1 cellular context compared by ENCODE assay signal in the genomic region with DNA sequence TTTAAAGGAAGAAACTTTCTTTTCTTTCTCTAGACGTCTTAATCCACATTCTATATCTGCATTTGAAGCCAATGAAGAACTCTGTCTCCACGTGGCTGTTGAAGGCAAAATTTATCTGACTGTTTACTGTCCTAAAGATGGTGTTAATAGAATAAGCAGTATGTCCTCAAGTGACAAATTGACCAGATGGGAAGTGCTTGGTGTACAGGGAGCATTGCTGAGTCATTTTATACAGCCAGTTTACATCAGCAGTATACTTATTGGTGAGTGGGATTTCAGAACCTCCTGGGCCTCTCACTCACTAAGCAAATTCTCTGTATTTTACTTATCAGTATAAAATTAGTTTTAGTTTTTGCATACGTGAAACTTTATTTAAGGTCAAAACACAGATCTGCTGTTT.
TF ChIP-seq lines count a peak whose summit lies in the region.

No MANE protein-coding gene starts in this region.

TF ChIP-seq in K562, 482 proteins besides CTCF, POLR2A, EP300 and RAD21 (continues in another document):
- TF ChIP-seq, protein P1, sequence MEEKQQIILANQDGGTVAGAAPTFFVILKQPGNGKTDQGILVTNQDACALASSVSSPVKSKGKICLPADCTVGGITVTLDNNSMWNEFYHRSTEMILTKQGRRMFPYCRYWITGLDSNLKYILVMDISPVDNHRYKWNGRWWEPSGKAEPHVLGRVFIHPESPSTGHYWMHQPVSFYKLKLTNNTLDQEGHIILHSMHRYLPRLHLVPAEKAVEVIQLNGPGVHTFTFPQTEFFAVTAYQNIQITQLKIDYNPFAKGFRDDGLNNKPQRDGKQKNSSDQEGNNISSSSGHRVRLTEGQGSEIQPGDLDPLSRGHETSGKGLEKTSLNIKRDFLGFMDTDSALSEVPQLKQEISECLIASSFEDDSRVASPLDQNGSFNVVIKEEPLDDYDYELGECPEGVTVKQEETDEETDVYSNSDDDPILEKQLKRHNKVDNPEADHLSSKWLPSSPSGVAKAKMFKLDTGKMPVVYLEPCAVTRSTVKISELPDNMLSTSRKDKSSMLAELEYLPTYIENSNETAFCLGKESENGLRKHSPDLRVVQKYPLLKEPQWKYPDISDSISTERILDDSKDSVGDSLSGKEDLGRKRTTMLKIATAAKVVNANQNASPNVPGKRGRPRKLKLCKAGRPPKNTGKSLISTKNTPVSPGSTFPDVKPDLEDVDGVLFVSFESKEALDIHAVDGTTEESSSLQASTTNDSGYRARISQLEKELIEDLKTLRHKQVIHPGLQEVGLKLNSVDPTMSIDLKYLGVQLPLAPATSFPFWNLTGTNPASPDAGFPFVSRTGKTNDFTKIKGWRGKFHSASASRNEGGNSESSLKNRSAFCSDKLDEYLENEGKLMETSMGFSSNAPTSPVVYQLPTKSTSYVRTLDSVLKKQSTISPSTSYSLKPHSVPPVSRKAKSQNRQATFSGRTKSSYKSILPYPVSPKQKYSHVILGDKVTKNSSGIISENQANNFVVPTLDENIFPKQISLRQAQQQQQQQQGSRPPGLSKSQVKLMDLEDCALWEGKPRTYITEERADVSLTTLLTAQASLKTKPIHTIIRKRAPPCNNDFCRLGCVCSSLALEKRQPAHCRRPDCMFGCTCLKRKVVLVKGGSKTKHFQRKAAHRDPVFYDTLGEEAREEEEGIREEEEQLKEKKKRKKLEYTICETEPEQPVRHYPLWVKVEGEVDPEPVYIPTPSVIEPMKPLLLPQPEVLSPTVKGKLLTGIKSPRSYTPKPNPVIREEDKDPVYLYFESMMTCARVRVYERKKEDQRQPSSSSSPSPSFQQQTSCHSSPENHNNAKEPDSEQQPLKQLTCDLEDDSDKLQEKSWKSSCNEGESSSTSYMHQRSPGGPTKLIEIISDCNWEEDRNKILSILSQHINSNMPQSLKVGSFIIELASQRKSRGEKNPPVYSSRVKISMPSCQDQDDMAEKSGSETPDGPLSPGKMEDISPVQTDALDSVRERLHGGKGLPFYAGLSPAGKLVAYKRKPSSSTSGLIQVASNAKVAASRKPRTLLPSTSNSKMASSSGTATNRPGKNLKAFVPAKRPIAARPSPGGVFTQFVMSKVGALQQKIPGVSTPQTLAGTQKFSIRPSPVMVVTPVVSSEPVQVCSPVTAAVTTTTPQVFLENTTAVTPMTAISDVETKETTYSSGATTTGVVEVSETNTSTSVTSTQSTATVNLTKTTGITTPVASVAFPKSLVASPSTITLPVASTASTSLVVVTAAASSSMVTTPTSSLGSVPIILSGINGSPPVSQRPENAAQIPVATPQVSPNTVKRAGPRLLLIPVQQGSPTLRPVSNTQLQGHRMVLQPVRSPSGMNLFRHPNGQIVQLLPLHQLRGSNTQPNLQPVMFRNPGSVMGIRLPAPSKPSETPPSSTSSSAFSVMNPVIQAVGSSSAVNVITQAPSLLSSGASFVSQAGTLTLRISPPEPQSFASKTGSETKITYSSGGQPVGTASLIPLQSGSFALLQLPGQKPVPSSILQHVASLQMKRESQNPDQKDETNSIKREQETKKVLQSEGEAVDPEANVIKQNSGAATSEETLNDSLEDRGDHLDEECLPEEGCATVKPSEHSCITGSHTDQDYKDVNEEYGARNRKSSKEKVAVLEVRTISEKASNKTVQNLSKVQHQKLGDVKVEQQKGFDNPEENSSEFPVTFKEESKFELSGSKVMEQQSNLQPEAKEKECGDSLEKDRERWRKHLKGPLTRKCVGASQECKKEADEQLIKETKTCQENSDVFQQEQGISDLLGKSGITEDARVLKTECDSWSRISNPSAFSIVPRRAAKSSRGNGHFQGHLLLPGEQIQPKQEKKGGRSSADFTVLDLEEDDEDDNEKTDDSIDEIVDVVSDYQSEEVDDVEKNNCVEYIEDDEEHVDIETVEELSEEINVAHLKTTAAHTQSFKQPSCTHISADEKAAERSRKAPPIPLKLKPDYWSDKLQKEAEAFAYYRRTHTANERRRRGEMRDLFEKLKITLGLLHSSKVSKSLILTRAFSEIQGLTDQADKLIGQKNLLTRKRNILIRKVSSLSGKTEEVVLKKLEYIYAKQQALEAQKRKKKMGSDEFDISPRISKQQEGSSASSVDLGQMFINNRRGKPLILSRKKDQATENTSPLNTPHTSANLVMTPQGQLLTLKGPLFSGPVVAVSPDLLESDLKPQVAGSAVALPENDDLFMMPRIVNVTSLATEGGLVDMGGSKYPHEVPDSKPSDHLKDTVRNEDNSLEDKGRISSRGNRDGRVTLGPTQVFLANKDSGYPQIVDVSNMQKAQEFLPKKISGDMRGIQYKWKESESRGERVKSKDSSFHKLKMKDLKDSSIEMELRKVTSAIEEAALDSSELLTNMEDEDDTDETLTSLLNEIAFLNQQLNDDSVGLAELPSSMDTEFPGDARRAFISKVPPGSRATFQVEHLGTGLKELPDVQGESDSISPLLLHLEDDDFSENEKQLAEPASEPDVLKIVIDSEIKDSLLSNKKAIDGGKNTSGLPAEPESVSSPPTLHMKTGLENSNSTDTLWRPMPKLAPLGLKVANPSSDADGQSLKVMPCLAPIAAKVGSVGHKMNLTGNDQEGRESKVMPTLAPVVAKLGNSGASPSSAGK (IDR thresholded peaks at IDR 0.05): peak; percentile 66
- no peak for TF ChIP-seq TAF15 (IDR thresholded peaks at IDR 0.05; ENCODE audit: low read depth, low read length)
- TF ChIP-seq SMARCA4 (IDR thresholded peaks at IDR 0.05): peak; percentile 49; the same call in 1 of the 2 replicates
- TF ChIP-seq ZNF316 (IDR thresholded peaks at IDR 0.05): peak; percentile 95
- TF ChIP-seq, protein P2, sequence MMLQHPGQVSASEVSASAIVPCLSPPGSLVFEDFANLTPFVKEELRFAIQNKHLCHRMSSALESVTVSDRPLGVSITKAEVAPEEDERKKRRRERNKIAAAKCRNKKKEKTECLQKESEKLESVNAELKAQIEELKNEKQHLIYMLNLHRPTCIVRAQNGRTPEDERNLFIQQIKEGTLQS (IDR thresholded peaks at IDR 0.05): peak; percentile 50; the same call in 1 of the 2 replicates
- TF ChIP-seq, protein P2 (CRISPR knock-in tag; conservative IDR thresholded peaks at IDR 0.05): no peak
- peak; percentile 18 for TF ChIP-seq TBP (optimal IDR thresholded peaks at IDR 0.05; ENCODE audit: low read depth, low read length)
- peak; percentile 31; the same call in 1 of the 2 replicates for TF ChIP-seq DPF2 (IDR thresholded peaks at IDR 0.05)
- peak; percentile 19; the same call in 1 of the 2 replicates for TF ChIP-seq CTBP1 (IDR thresholded peaks at IDR 0.05; ENCODE audit: borderline replicate concordance)
- TF ChIP-seq JUND (IDR thresholded peaks at IDR 0.05; ENCODE audit: borderline replicate concordance, low read depth, low read length): peak; percentile 48; the same call in 1 of the 2 replicates
- no peak; the same call in 2 of the 3 replicates for TF ChIP-seq JUND (tag; IDR thresholded peaks at IDR 0.05; ENCODE audit: borderline replicate concordance, low read depth, low read length)
- TF ChIP-seq C11orf30 (IDR thresholded peaks at IDR 0.05; ENCODE audit: low read depth): peak; percentile 91
- TF ChIP-seq ZNF224 (CRISPR knock-in tag; IDR thresholded peaks at IDR 0.05): no peak
- TF ChIP-seq, protein P3, sequence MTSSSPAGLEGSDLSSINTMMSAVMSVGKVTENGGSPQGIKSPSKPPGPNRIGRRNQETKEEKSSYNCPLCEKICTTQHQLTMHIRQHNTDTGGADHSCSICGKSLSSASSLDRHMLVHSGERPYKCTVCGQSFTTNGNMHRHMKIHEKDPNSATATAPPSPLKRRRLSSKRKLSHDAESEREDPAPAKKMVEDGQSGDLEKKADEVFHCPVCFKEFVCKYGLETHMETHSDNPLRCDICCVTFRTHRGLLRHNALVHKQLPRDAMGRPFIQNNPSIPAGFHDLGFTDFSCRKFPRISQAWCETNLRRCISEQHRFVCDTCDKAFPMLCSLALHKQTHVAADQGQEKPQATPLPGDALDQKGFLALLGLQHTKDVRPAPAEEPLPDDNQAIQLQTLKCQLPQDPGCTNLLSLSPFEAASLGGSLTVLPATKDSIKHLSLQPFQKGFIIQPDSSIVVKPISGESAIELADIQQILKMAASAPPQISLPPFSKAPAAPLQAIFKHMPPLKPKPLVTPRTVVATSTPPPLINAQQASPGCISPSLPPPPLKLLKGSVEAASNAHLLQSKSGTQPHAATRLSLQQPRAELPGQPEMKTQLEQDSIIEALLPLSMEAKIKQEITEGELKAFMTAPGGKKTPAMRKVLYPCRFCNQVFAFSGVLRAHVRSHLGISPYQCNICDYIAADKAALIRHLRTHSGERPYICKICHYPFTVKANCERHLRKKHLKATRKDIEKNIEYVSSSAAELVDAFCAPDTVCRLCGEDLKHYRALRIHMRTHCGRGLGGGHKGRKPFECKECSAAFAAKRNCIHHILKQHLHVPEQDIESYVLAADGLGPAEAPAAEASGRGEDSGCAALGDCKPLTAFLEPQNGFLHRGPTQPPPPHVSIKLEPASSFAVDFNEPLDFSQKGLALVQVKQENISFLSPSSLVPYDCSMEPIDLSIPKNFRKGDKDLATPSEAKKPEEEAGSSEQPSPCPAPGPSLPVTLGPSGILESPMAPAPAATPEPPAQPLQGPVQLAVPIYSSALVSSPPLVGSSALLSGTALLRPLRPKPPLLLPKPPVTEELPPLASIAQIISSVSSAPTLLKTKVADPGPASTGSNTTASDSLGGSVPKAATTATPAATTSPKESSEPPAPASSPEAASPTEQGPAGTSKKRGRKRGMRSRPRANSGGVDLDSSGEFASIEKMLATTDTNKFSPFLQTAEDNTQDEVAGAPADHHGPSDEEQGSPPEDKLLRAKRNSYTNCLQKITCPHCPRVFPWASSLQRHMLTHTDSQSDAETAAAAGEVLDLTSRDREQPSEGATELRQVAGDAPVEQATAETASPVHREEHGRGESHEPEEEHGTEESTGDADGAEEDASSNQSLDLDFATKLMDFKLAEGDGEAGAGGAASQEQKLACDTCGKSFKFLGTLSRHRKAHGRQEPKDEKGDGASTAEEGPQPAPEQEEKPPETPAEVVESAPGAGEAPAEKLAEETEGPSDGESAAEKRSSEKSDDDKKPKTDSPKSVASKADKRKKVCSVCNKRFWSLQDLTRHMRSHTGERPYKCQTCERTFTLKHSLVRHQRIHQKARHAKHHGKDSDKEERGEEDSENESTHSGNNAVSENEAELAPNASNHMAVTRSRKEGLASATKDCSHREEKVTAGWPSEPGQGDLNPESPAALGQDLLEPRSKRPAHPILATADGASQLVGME (CRISPR knock-in tag; IDR thresholded peaks at IDR 0.05): no peak
- no peak for TF ChIP-seq NEUROD1 (IDR thresholded peaks at IDR 0.05; ENCODE audit: borderline replicate concordance, low read depth, low read length, partially characterized antibody)
- TF ChIP-seq JUN (IDR thresholded peaks at IDR 0.05; ENCODE audit: borderline replicate concordance, low read depth, low read length): no peak
- TF ChIP-seq JUN (CRISPR knock-in tag; IDR thresholded peaks at IDR 0.05; ENCODE audit: borderline replicate concordance): no peak
- TF ChIP-seq BACH1 (tag; IDR thresholded peaks at IDR 0.05): peak; percentile 77
- peak; percentile 79 for TF ChIP-seq MAFF (IDR thresholded peaks at IDR 0.05; ENCODE audit: low read length)
- TF ChIP-seq, protein P4, sequence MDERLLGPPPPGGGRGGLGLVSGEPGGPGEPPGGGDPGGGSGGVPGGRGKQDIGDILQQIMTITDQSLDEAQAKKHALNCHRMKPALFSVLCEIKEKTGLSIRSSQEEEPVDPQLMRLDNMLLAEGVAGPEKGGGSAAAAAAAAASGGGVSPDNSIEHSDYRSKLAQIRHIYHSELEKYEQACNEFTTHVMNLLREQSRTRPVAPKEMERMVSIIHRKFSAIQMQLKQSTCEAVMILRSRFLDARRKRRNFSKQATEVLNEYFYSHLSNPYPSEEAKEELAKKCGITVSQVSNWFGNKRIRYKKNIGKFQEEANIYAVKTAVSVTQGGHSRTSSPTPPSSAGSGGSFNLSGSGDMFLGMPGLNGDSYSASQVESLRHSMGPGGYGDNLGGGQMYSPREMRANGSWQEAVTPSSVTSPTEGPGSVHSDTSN (CRISPR knock-in tag; IDR thresholded peaks at IDR 0.05; ENCODE audit: low read depth): no peak
- TF ChIP-seq, protein P4 (tag; conservative IDR thresholded peaks at IDR 0.05; ENCODE audit: low read depth): peak; percentile 59; the same call in 1 of the 2 replicates
- TF ChIP-seq, protein P5, sequence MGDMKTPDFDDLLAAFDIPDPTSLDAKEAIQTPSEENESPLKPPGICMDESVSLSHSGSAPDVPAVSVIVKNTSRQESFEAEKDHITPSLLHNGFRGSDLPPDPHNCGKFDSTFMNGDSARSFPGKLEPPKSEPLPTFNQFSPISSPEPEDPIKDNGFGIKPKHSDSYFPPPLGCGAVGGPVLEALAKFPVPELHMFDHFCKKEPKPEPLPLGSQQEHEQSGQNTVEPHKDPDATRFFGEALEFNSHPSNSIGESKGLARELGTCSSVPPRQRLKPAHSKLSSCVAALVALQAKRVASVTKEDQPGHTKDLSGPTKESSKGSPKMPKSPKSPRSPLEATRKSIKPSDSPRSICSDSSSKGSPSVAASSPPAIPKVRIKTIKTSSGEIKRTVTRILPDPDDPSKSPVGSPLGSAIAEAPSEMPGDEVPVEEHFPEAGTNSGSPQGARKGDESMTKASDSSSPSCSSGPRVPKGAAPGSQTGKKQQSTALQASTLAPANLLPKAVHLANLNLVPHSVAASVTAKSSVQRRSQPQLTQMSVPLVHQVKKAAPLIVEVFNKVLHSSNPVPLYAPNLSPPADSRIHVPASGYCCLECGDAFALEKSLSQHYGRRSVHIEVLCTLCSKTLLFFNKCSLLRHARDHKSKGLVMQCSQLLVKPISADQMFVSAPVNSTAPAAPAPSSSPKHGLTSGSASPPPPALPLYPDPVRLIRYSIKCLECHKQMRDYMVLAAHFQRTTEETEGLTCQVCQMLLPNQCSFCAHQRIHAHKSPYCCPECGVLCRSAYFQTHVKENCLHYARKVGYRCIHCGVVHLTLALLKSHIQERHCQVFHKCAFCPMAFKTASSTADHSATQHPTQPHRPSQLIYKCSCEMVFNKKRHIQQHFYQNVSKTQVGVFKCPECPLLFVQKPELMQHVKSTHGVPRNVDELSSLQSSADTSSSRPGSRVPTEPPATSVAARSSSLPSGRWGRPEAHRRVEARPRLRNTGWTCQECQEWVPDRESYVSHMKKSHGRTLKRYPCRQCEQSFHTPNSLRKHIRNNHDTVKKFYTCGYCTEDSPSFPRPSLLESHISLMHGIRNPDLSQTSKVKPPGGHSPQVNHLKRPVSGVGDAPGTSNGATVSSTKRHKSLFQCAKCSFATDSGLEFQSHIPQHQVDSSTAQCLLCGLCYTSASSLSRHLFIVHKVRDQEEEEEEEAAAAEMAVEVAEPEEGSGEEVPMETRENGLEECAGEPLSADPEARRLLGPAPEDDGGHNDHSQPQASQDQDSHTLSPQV (IDR thresholded peaks at IDR 0.05): peak; percentile 50; the same call in 1 of the 2 replicates
- peak; percentile 77 for TF ChIP-seq L3MBTL2 (IDR thresholded peaks at IDR 0.05)
- TF ChIP-seq MAFK (IDR thresholded peaks at IDR 0.05; ENCODE audit: low read length): peak; percentile 87
- peak; percentile 97 for TF ChIP-seq NFE2 (IDR thresholded peaks at IDR 0.05; ENCODE audit: low read depth)
- 0 out of 2 replicates have a peak, but pooled peaks have one; percentile 23 for TF ChIP-seq ARID1B (IDR thresholded peaks at IDR 0.05)
- TF ChIP-seq ZNF75A (CRISPR knock-in tag; IDR thresholded peaks at IDR 0.05): no peak
- peak; percentile 27; the same call in 1 of the 2 replicates for TF ChIP-seq NFE2L1 (tag; IDR thresholded peaks at IDR 0.05; ENCODE audit: borderline replicate concordance, low read depth)
